ENCODE assay signal across 20 cellular contexts in the genomic region with DNA sequence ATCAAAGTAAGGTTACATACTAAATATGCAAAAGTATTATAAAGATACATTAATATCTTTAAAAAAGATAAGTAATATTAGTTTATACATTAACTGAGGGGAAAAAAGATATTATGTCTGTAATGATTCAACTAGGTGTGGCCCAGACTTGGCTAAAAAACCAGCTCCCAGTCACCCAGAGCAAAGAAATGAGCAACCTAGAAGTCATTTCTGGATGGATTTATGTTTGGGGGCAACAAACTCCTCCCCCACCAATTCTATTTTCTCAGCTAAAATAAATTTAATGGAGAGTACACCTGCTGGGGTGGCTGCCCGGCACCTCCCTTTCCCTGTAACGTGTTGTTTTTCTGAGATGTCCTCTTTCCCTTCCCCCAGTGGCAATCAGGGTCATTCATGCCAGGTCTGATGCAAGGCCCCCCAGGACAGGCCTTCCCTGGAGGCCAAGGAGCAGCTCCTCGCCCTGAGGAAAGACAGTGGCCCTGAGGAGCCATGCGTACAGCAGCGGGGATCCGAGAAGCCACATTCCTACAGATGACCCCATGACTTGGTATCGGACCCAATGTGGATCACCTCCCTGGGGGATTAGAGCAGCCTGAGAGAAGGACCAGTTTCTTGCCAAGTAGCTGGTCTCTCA.
DNase-seq lines count a peak whose midpoint lies in the region; ATAC-seq, FAIRE-seq and TF ChIP-seq lines count a peak whose summit lies in the region.
"Had no signal": no experiment of that assay in that cellular context is flagged by ENCODE, and none has a peak within 500 bp of the region (broad histone marks: within the 10 kb centered on the region; RNA-seq: fewer than 3 reads in every experiment).

No MANE protein-coding gene starts in this region.

- no peaks in the 10 kb centered on the region for H3K27me3 Mint-ChIP-seq in activated naive CD8-positive, alpha-beta T cell
- no peaks in the 10 kb centered on the region for H3K27me3 Mint-ChIP-seq in activated naive CD8-positive, alpha-beta T cell treated with anti-CD3 and anti-CD28 coated beads for 36 hours
- H3K27me3 Mint-ChIP-seq: central memory CD8-positive, alpha-beta T cell had no signal

- 0 out of 2 replicates have a peak overlapping the region, but pooled peaks have one; percentile 19 for H2AFZ ChIP-seq in K562 (ENCODE audit: low read depth, low read length)

- H3K9ac ChIP-seq in K562 (ENCODE audit: insufficient read depth in 1 of 2, low read depth in 2 of 2, low read length in 2 of 2) = peak overlapping the region; percentile 12 to 74; a peak in 1 of 4 replicates
- H3K9ac ChIP-seq: BLaER1 had no signal

- in situ Hi-C loops in K562 (cut with MboI) (no loop called here), transverse colon (cut with MboI; ENCODE audit: low pct_ligation_motif_present in 1 of 4, low pct_unique_long_range_greater_than_20kb in 1 of 4, low sequenced_read_pairs in 3 of 4) (no loop called here)

- H3K27ac ChIP-seq in K562 (ENCODE audit: extremely low read depth, low read depth, low read length) = no peak overlapping the region; the same call in 2 of the 3 replicates
- H3K27ac ChIP-seq in transverse colon = peak overlapping the region; percentile 7 to 74 (median 50)
- H3K27ac ChIP-seq: BLaER1 had no signal

- no peaks in the 10 kb centered on the region for H3K9me3 Mint-ChIP-seq in activated naive CD8-positive, alpha-beta T cell (ENCODE audit: low read depth)
- no peaks in the 10 kb centered on the region for H3K9me3 Mint-ChIP-seq in activated naive CD8-positive, alpha-beta T cell treated with anti-CD3 and anti-CD28 coated beads for 36 hours
- H3K9me3 Mint-ChIP-seq: activated B cell treated with CpG ODN at 0.5 μM for 24 hours; central memory CD8-positive, alpha-beta T cell had no signal

- H3K4me2 ChIP-seq in K562 (ENCODE audit: insufficient read depth, low read length) = no peak overlapping the region
- H3K4me2 ChIP-seq: BLaER1 had no signal

- TF ChIP-seq POLR2A in K562 (conservative IDR thresholded peaks at IDR 0.05) = no peak
- no peak for TF ChIP-seq POLR2A in transverse colon (IDR thresholded peaks at IDR 0.05)

- TF ChIP-seq EP300 in K562 (IDR thresholded peaks at IDR 0.05; ENCODE audit: low read length) = no peak
- TF ChIP-seq EP300 in transverse colon (IDR thresholded peaks at IDR 0.05; ENCODE audit: low read depth) = no peak

- H3K4me3 ChIP-seq in K562 (no peak overlapping the region), transverse colon (no peak overlapping the region)
- H3K4me3 ChIP-seq: BLaER1, tibial nerve had no signal

- peaks cover 5% of the 10 kb centered on the region for H3K36me3 Mint-ChIP-seq in activated naive CD8-positive, alpha-beta T cell
- H3K36me3 Mint-ChIP-seq in activated naive CD8-positive, alpha-beta T cell treated with anti-CD3 and anti-CD28 coated beads for 36 hours = peaks cover 11% of the 10 kb centered on the region

- H3K36me3 ChIP-seq in K562 (ENCODE audit: control insufficient read depth, insufficient read depth, low read length) (no peaks in the 10 kb centered on the region; the same call in 2 of the 3 replicates), transverse colon (no peaks in the 10 kb centered on the region)
- H3K36me3 ChIP-seq: BLaER1, tibial nerve had no signal

- 80% methylated on average over 4 of the region's 7 CpGs for WGBS in K562 (ENCODE audit: insufficient coverage, low coverage, missing lambda C conversion rate)
- WGBS in transverse colon (ENCODE audit: low coverage in 1 of 2), 2 donors = 81% methylated on average over 7 of the region's 7 CpGs; no CpG with 5 or more reads in 1 of the 2 donors

- H3K4me1 Mint-ChIP-seq in activated naive CD8-positive, alpha-beta T cell (ENCODE audit: low read depth) = peaks cover 81% of the 10 kb centered on the region
- H3K4me1 Mint-ChIP-seq in activated naive CD8-positive, alpha-beta T cell treated with anti-CD3 and anti-CD28 coated beads for 36 hours = peaks cover 52% of the 10 kb centered on the region

- H4K20me1 ChIP-seq in K562 (replicated peaks; ENCODE audit: control insufficient read depth, insufficient read depth, low read length) = no peaks in the 10 kb centered on the region

- ATAC-seq in K562 = no peak
- ATAC-seq: Right ventricle myocardium inferior had no signal

- CTCF ChIA-PET in K562 (lab: Yijun Ruan, JAX; ENCODE audit: low intra/inter-chr PET ratio) = no interaction called here

- no TSS peak for BruUV-seq in K562 (replicated peaks; lab: Mats Ljungman, UMichigan)

- peaks cover 38 to 69% of the 10 kb centered on the region in 2 experiments for H3K4me1 ChIP-seq in K562 (replicated peaks in 1 of 2; ENCODE audit: control insufficient read depth in 2 of 2, insufficient read depth in 2 of 2, low read length in 2 of 2)
- peaks cover 4 to 55% (median 12%) of the 10 kb centered on the region in 4 donors for H3K4me1 ChIP-seq in transverse colon

- no peak for TF ChIP-seq CTCF in K562 (IDR thresholded peaks at IDR 0.05 in 2 of 3, conservative IDR thresholded peaks at IDR 0.05 in 1 of 3; ENCODE audit: insufficient read depth in 2 of 3, low read depth in 1 of 3, low read length in 3 of 3)
- TF ChIP-seq CTCF in transverse colon (IDR thresholded peaks at IDR 0.05) = no peak

- intact Hi-C loops in K562 (cut with micrococcal nuclease) (no loop called here), transverse colon (cut with DNase I; ENCODE audit: low total_unique reads) (no loop called here)

- H3K4me3 Mint-ChIP-seq in activated naive CD8-positive, alpha-beta T cell = no peak overlapping the region
- H3K4me3 Mint-ChIP-seq in activated naive CD8-positive, alpha-beta T cell treated with anti-CD3 and anti-CD28 coated beads for 36 hours = no peak overlapping the region
- H3K4me3 Mint-ChIP-seq: activated B cell treated with CpG ODN at 0.5 μM for 24 hours; central memory CD8-positive, alpha-beta T cell had no signal

- peak overlapping the region; percentile 46 for H3K27ac Mint-ChIP-seq in activated naive CD8-positive, alpha-beta T cell
- no peak overlapping the region for H3K27ac Mint-ChIP-seq in activated naive CD8-positive, alpha-beta T cell treated with anti-CD3 and anti-CD28 coated beads for 36 hours
- H3K27ac Mint-ChIP-seq: activated B cell treated with CpG ODN at 0.5 μM for 24 hours had no signal

- no peaks in the 10 kb centered on the region for H3K9me3 ChIP-seq in K562 (replicated peaks; ENCODE audit: control insufficient read depth, insufficient read depth, low read depth, low read length)
- no peaks in the 10 kb centered on the region for H3K9me3 ChIP-seq in transverse colon
- H3K9me3 ChIP-seq: BLaER1, tibial nerve had no signal

- DNase-seq in activated naive CD8-positive, alpha-beta T cell treated with anti-CD3 and anti-CD28 coated beads for 36 hours = no peak
- DNase-seq in K562 (ENCODE audit: extremely low read depth in 1 of 4, low spot score in 3 of 4) (no peak), kidney tubule cell (ENCODE audit: low spot score) (peak; percentile 22), transverse colon (no peak), NCI-H524 treated with DMSO at 0.1 percent for 48 hours (lab: John Stamatoyannopoulos, UW) (no peak), COLO668 (lab: John Stamatoyannopoulos, UW; ENCODE audit: unreplicated experiment) (no peak), T-helper 2 cell (no peak)
- DNase-seq: 8988T; activated B cell treated with CpG ODN at 0.5 μM for 24 hours; effector CD4-positive, alpha-beta T cell; NCI-H187; NCI-H345; posterior cingulate gyrus; T-helper 1 cell had no signal

- no peak for FAIRE-seq in K562 (lab: Jason Lieb, UNC)
- FAIRE-seq: GM19239 had no signal

- no peaks in the 10 kb centered on the region for H3K9me1 ChIP-seq in K562 (ENCODE audit: control insufficient read depth, insufficient read depth, low read length)

- H3K27me3 ChIP-seq in K562 (ENCODE audit: control insufficient read depth in 2 of 2, insufficient read depth in 2 of 2, low read length in 2 of 2) (no peaks in the 10 kb centered on the region), transverse colon (no peaks in the 10 kb centered on the region)
- H3K27me3 ChIP-seq: BLaER1, tibial nerve had no signal

- POLR2A ChIA-PET in K562 (lab: Yijun Ruan, JAX) = interaction anchor here (0.6 to 1.3 kb wide), 4 partner anchors 10 to 178 kb away, joined by 3 to 4 read pairs (median 4); no protein-coding TSS in a partner anchor

- TF ChIP-seq RAD21 in K562 (CRISPR knock-in tag; conservative IDR thresholded peaks at IDR 0.05 in 1 of 2, IDR thresholded peaks at IDR 0.05 in 1 of 2) = no peak

- H3K79me2 ChIP-seq in K562 (ENCODE audit: control insufficient read depth, insufficient read depth, low read length) = peaks cover 81% of the 10 kb centered on the region
